13 cellular contexts compared by ENCODE assay signal in the genomic region with DNA sequence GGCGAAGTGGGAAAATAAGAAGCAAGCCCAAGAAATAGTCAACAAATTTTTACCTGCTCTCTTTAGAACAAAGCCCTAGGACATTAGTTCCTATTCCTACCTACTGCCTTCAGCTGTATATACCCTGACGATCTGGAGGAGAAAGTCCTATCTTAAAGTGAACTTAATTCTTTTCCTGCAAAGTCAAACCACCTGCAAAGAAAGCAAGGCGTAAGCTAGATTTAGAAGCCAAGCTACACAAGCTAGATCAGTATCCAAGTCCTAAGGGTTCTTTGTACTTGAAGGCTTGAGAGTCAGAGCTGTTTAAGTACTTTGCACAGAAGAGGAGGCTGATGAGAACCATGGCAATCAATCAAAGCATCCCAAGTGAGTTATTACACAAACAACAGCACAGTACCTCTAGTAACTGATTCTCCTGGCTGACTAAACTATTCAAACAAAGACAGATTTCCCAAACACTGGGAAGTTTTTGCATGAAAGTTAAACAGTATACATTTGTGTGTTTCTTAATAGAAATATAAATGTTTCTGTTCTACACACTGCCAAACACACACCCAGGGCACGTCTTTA. TPM values are rescaled to one million over a fixed set of nuclear protein-coding genes. Genes with fewer than 3 reads are reported as not detected.
DNase-seq lines count a peak whose midpoint lies in the region; ATAC-seq, FAIRE-seq and TF ChIP-seq lines count a peak whose summit lies in the region.
"Had no signal": no experiment of that assay in that cellular context is flagged by ENCODE, and none has a peak within 500 bp of the region (broad histone marks: within the 10 kb centered on the region; RNA-seq: fewer than 3 reads in every experiment).

No MANE protein-coding gene starts in this region.

- no peaks in the 10 kb centered on the region for H3K36me3 ChIP-seq in HEK293 (ENCODE audit: control insufficient read depth in 2 of 2, insufficient read depth in 1 of 2, low read length in 2 of 2)
- H3K36me3 ChIP-seq: breast epithelium had no signal

- no peaks in the 10 kb centered on the region for H3K9me3 Mint-ChIP-seq in brain
- H3K9me3 Mint-ChIP-seq: activated T-helper 2 cell treated with anti-CD3 and anti-CD28 coated beads, Interferon-gamma antibody, Interleukin-2, Interleukin-4, amounts not matched to agents 10 μg/mL and 5 μg/mL and 100 μg/mL, durations not matched to agents 14 hours and 24 hours and 36 hours had no signal

- peak overlapping the region; percentile 100 for H3K4me2 ChIP-seq in A549

- H3K9me3 ChIP-seq in A549 = no peaks in the 10 kb centered on the region
- H3K9me3 ChIP-seq in HEK293 (ENCODE audit: control insufficient read depth, insufficient read depth, low read depth, low read length) = no peaks in the 10 kb centered on the region
- H3K9me3 ChIP-seq in T-helper 17 cell (ENCODE audit: control insufficient read depth, low read length, poor library complexity, severe bottlenecking) = no peaks in the 10 kb centered on the region
- H3K9me3 ChIP-seq: breast epithelium had no signal

- TF ChIP-seq CTCF in A549 (IDR thresholded peaks at IDR 0.05) (no peak), HEK293 (tag by site-specific recombination; IDR thresholded peaks at IDR 0.05) (no peak), brain (conservative IDR thresholded peaks at IDR 0.05) (no peak)

- POLR2A ChIA-PET in A549 (lab: Yijun Ruan, JAX) = interaction anchor here (1.3 kb wide), 1 partner anchor 53 kb away, joined by 3 read pairs; no protein-coding TSS in a partner anchor
- POLR2A ChIA-PET in HEK293 (lab: Yijun Ruan, JAX) = interaction anchor here (1.1 to 1.2 kb wide), 3 partner anchors 23 to 118 kb away, joined by 3 to 5 read pairs (median 3); no protein-coding TSS in a partner anchor

- 51% methylated on average over 4 of the region's 4 CpGs for WGBS in A549 (ENCODE audit: missing lambda C conversion rate)

- H3K27ac ChIP-seq in A549 = no peak overlapping the region
- no peak overlapping the region for H3K27ac ChIP-seq in HEK293 (ENCODE audit: extremely low read depth, low read depth, low read length)

- peak overlapping the region; percentile 91 to 96 (median 93) for H3K4me3 Mint-ChIP-seq in brain
- no peak overlapping the region for H3K4me3 Mint-ChIP-seq in T-helper 17 cell

- H3K4me1 Mint-ChIP-seq in brain (peaks cover 62% of the 10 kb centered on the region), T-helper 17 cell (peaks cover 9% of the 10 kb centered on the region)

- H3K27ac Mint-ChIP-seq in brain = peak overlapping the region; percentile 92 to 98 (median 97)
- H3K27ac Mint-ChIP-seq in T-helper 17 cell = no peak overlapping the region
- H3K27ac Mint-ChIP-seq: activated CD4-positive, alpha-beta T cell treated with anti-CD3 and anti-CD28 coated beads for 36 hours; activated T-helper 2 cell treated with anti-CD3 and anti-CD28 coated beads, Interferon-gamma antibody, Interleukin-2, Interleukin-4, amounts not matched to agents 10 μg/mL and 5 μg/mL and 100 μg/mL, durations not matched to agents 14 hours and 24 hours and 36 hours had no signal

- CTCF ChIA-PET in A549 (lab: Yijun Ruan, JAX) (interaction anchor here (0.9 to 2.7 kb wide), 9 partner anchors 9 to 137 kb away, joined by 3 to 26 read pairs (median 7); no protein-coding TSS in a partner anchor), HEK293 (lab: Yijun Ruan, JAX) (interaction anchor here (0.6 to 3.6 kb wide), 26 partner anchors 9 to 379 kb away, joined by 3 to 34 read pairs (median 4); no protein-coding TSS in a partner anchor)

- peaks cover 16% of the 10 kb centered on the region for H3K4me1 ChIP-seq in A549
- peaks cover 13% of the 10 kb centered on the region for H3K4me1 ChIP-seq in HEK293 (ENCODE audit: control insufficient read depth, insufficient read depth, low read length)

- TF ChIP-seq EP300 in A549 (IDR thresholded peaks at IDR 0.05) = no peak

- ATAC-seq in A549 (no peak), HG03280 (IDR thresholded peaks at IDR 0.05; ENCODE audit: unreplicated experiment) (no peak), GM21825 (IDR thresholded peaks at IDR 0.05; ENCODE audit: unreplicated experiment) (no peak), T-helper 17 cell (no peak)
- ATAC-seq: activated CD4-positive, alpha-beta T cell treated with anti-CD3 and anti-CD28 coated beads for 36 hours; HCT116 had no signal

- TF ChIP-seq RAD21 in A549 (conservative IDR thresholded peaks at IDR 0.05 in 1 of 2, IDR thresholded peaks at IDR 0.05 in 1 of 2) = no peak

- FAIRE-seq in A549 (lab: Jason Lieb, UNC) = no peak

- H3K36me3 Mint-ChIP-seq in brain = peaks cover 3% of the 10 kb centered on the region
- no peaks in the 10 kb centered on the region for H3K36me3 Mint-ChIP-seq in T-helper 17 cell (ENCODE audit: low read depth)

- TF ChIP-seq POLR2A in A549 (IDR thresholded peaks at IDR 0.05; ENCODE audit: low read length) = no peak

- peak in 1 of 2 experiments; percentile 22 for DNase-seq in A549 (ENCODE audit: low read depth in 1 of 2, low spot score in 1 of 2)
- DNase-seq in myocyte (ENCODE audit: low read depth) = peak; percentile 25
- no peak for DNase-seq in SHP77 (lab: John Stamatoyannopoulos, UW)
- no peak for DNase-seq in T-helper 17 cell
- DNase-seq: activated CD4-positive, alpha-beta T cell treated with anti-CD3 and anti-CD28 coated beads for 36 hours; NCI-H526 treated with DMSO at 0.1 percent for 48 hours had no signal

- H3K4me3 ChIP-seq in A549 (no peak overlapping the region; the same call in 2 of the 3 replicates), HEK293 (ENCODE audit: low read depth, low read length) (no peak overlapping the region)

- H3K27me3 Mint-ChIP-seq in brain (peaks cover 15% of the 10 kb centered on the region), T-helper 17 cell (peaks cover 15% of the 10 kb centered on the region)

TF ChIP-seq in A549, 52 proteins besides CTCF, POLR2A, EP300 and RAD21 (continues in another document):
- TF ChIP-seq, protein P1, sequence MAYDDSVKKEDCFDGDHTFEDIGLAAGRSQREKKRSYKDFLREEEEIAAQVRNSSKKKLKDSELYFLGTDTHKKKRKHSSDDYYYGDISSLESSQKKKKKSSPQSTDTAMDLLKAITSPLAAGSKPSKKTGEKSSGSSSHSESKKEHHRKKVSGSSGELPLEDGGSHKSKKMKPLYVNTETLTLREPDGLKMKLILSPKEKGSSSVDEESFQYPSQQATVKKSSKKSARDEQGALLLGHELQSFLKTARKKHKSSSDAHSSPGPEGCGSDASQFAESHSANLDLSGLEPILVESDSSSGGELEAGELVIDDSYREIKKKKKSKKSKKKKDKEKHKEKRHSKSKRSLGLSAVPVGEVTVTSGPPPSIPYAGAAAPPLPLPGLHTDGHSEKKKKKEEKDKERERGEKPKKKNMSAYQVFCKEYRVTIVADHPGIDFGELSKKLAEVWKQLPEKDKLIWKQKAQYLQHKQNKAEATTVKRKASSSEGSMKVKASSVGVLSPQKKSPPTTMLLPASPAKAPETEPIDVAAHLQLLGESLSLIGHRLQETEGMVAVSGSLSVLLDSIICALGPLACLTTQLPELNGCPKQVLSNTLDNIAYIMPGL (CRISPR knock-in tag; IDR thresholded peaks at IDR 0.05; ENCODE audit: borderline replicate concordance) = no peak
- no peak for TF ChIP-seq ZC3H11A (IDR thresholded peaks at IDR 0.05)
- no peak for TF ChIP-seq MYC (IDR thresholded peaks at IDR 0.05; ENCODE audit: borderline replicate concordance, low read length)
- TF ChIP-seq FOSL2 (IDR thresholded peaks at IDR 0.05) = no peak
- no peak for TF ChIP-seq FOSL2 (CRISPR knock-in tag; IDR thresholded peaks at IDR 0.05)
- no peak for TF ChIP-seq TFCP2L1 (CRISPR knock-in tag; IDR thresholded peaks at IDR 0.05)
- no peak for TF ChIP-seq MAZ (IDR thresholded peaks at IDR 0.05; ENCODE audit: borderline replicate concordance, low read depth, low read length)

TF ChIP-seq in HEK293, 187 proteins besides CTCF, POLR2A, EP300 and RAD21 (continues in another document):
- TF ChIP-seq ZNF121 (tag by site-specific recombination; IDR thresholded peaks at IDR 0.05) (no peak), YY2 (tag by site-specific recombination; IDR thresholded peaks at IDR 0.05) (no peak), ZNF777 (tag by site-specific recombination; IDR thresholded peaks at IDR 0.05; ENCODE audit: borderline replicate concordance) (no peak), ZEB2 (tag by site-specific recombination; IDR thresholded peaks at IDR 0.05) (peak; percentile 65)
- TF ChIP-seq, protein P2, sequence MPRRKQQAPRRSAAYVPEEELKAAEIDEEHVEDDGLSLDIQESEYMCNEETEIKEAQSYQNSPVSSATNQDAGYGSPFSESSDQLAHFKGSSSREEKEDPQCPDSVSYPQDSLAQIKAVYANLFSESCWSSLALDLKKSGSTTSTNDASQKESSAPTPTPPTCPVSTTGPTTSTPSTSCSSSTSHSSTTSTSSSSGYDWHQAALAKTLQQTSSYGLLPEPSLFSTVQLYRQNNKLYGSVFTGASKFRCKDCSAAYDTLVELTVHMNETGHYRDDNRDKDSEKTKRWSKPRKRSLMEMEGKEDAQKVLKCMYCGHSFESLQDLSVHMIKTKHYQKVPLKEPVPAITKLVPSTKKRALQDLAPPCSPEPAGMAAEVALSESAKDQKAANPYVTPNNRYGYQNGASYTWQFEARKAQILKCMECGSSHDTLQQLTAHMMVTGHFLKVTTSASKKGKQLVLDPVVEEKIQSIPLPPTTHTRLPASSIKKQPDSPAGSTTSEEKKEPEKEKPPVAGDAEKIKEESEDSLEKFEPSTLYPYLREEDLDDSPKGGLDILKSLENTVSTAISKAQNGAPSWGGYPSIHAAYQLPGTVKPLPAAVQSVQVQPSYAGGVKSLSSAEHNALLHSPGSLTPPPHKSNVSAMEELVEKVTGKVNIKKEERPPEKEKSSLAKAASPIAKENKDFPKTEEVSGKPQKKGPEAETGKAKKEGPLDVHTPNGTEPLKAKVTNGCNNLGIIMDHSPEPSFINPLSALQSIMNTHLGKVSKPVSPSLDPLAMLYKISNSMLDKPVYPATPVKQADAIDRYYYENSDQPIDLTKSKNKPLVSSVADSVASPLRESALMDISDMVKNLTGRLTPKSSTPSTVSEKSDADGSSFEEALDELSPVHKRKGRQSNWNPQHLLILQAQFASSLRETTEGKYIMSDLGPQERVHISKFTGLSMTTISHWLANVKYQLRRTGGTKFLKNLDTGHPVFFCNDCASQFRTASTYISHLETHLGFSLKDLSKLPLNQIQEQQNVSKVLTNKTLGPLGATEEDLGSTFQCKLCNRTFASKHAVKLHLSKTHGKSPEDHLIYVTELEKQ (tag by site-specific recombination; IDR thresholded peaks at IDR 0.05; ENCODE audit: borderline replicate concordance) = 0 out of 2 replicates have a peak, but pooled peaks have one; percentile 21

RNA-seq across cellular contexts. Expression of a gene that starts 1.9 kb away (rescaled TPM):
- polyA plus RNA-seq in A549 (2011; rRNA removed) (5.6 and 7.8 TPM in 2 replicates), A549 (2017; fragmentation: RNase III; extraction: RNeasy Plus Mini Kit Qiagen cat#74134 plus additional on column Dnase treatment) (1.3 to 1.9 TPM (median 1.7 TPM) in 3 replicates), brain (ENCODE audit: insufficient read depth, low read depth, low replicate concordance) (6.3 TPM)
- 1.2 and 1.6 TPM in 2 replicates for polyA plus RNA-seq in A549 (2012; cell fraction: cytosol; rRNA removed)
- polyA plus RNA-seq in A549 (2012; cell fraction: nucleus; rRNA removed) = 1.7 and 2.8 TPM in 2 replicates
- polyA minus RNA-seq in A549 (2011; rRNA and poly(A)+ RNA removed) = 9.6 and 12.2 TPM in 2 replicates
- total RNA-seq in myocyte (73.4 and 147 TPM in 2 replicates), T-helper 17 cell (1 to 10 TPM; 2.0 TPM)
- 22.6 TPM for polyA plus RNA-seq in myocyte (2012)

Comparison
In these comparisons a context has a peak if more than half of its experiments do, and no peak if none do; other contexts are left out.
1. RNA of a gene that starts 1.9 kb away (total RNA-seq): 73.4 to 147 TPM in myocyte; 2.0 TPM in T-helper 17 cell; every median in the first group is over 10 times any median in the second.